In genomic region chr10:23294638-23295247, GRCh38 we compare ENCODE assay signal across 2 cellular contexts.
TF ChIP-seq lines count a peak whose summit lies in the region.

No MANE protein-coding gene starts in this region.

TF ChIP-seq in IMR-90, 13 proteins besides CTCF, POLR2A, EP300 and RAD21:
- no peak for TF ChIP-seq MXI1 (IDR thresholded peaks at IDR 0.05; ENCODE audit: borderline replicate concordance, low read depth, low read length)
- TF ChIP-seq RFX5 (IDR thresholded peaks at IDR 0.05; ENCODE audit: low read depth, low read length), result no peak
- peak; percentile 39; the same call in 1 of the 2 replicates for TF ChIP-seq SMC3 (IDR thresholded peaks at IDR 0.05; ENCODE audit: low read depth, low read length)
TF ChIP-seq in IMR-90: peak in this region for 1.

TF ChIP-seq in K562, 482 proteins besides CTCF, POLR2A, EP300 and RAD21:
- TF ChIP-seq HCFC1 (IDR thresholded peaks at IDR 0.05; ENCODE audit: low read depth, low read length) (no peak), RBM14 (IDR thresholded peaks at IDR 0.05; ENCODE audit: borderline replicate concordance, insufficient read depth, low read depth, low read length) (no peak), JUND (IDR thresholded peaks at IDR 0.05; ENCODE audit: borderline replicate concordance, low read depth, low read length) (no peak), JUND (tag; IDR thresholded peaks at IDR 0.05; ENCODE audit: borderline replicate concordance, low read depth, low read length) (no peak), SMAD2 (IDR thresholded peaks at IDR 0.05; ENCODE audit: low read depth, low read length) (no peak), GTF2E2 (tag; IDR thresholded peaks at IDR 0.05) (no peak), FOXJ2 (tag; IDR thresholded peaks at IDR 0.05) (no peak), LARP7 (IDR thresholded peaks at IDR 0.05) (no peak), ZHX1 (conservative IDR thresholded peaks at IDR 0.05; ENCODE audit: low read length) (no peak), ZC3H4 (CRISPR knock-in tag; IDR thresholded peaks at IDR 0.05; ENCODE audit: borderline replicate concordance) (no peak), GTF2F1 (IDR thresholded peaks at IDR 0.05; ENCODE audit: low read depth, low read length) (no peak), ZNF589 (CRISPR knock-in tag; IDR thresholded peaks at IDR 0.05; ENCODE audit: low read depth) (no peak), ZNF696 (CRISPR knock-in tag; conservative IDR thresholded peaks at IDR 0.05) (no peak), CBX5 (IDR thresholded peaks at IDR 0.05; ENCODE audit: borderline replicate concordance, low read depth) (no peak), XRCC3 (IDR thresholded peaks at IDR 0.05) (no peak), FOSL1 (tag; conservative IDR thresholded peaks at IDR 0.05) (no peak), ELF2 (CRISPR knock-in tag; IDR thresholded peaks at IDR 0.05) (no peak)
- TF ChIP-seq, protein P1, sequence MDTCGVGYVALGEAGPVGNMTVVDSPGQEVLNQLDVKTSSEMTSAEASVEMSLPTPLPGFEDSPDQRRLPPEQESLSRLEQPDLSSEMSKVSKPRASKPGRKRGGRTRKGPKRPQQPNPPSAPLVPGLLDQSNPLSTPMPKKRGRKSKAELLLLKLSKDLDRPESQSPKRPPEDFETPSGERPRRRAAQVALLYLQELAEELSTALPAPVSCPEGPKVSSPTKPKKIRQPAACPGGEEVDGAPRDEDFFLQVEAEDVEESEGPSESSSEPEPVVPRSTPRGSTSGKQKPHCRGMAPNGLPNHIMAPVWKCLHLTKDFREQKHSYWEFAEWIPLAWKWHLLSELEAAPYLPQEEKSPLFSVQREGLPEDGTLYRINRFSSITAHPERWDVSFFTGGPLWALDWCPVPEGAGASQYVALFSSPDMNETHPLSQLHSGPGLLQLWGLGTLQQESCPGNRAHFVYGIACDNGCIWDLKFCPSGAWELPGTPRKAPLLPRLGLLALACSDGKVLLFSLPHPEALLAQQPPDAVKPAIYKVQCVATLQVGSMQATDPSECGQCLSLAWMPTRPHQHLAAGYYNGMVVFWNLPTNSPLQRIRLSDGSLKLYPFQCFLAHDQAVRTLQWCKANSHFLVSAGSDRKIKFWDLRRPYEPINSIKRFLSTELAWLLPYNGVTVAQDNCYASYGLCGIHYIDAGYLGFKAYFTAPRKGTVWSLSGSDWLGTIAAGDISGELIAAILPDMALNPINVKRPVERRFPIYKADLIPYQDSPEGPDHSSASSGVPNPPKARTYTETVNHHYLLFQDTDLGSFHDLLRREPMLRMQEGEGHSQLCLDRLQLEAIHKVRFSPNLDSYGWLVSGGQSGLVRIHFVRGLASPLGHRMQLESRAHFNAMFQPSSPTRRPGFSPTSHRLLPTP (IDR thresholded peaks at IDR 0.05; ENCODE audit: borderline replicate concordance, extremely low read depth, insufficient read length), result no peak
